In genomic region chr2:28355521-28356094, GRCh38 we compare ENCODE assay signal across 9 cellular contexts. TPM values are rescaled to one million over a fixed set of nuclear protein-coding genes. Genes with fewer than 3 reads are reported as not detected.
DNase-seq lines count a peak whose midpoint lies in the region; FAIRE-seq and TF ChIP-seq lines count a peak whose summit lies in the region.
"Had no signal": no experiment of that assay in that cellular context is flagged by ENCODE, and none has a peak within 500 bp of the region (broad histone marks: within the 10 kb centered on the region; RNA-seq: fewer than 3 reads in every experiment).

No MANE protein-coding gene starts in this region.

- no peaks in the 10 kb centered on the region for H3K27me3 ChIP-seq in Peyer's patch
- H3K27me3 ChIP-seq in esophagus squamous epithelium: no peaks in the 10 kb centered on the region
- H3K27me3 ChIP-seq: foreskin keratinocyte had no signal

- in situ Hi-C loops in ACHN (cut with HindIII; ENCODE audit: low pct_ligation_motif_present, low pct_unique_long_range_greater_than_20kb, low sequenced_read_pairs): no loop called here

- DNase-seq in ACHN (peak; percentile 8), Peyer's patch (no peak), esophagus squamous epithelium (lab: John Stamatoyannopoulos, UW) (no peak), nephron progenitor cell (peak; percentile 45), GM19240 (ENCODE audit: insufficient read length, low spot score) (no peak), D721Med (ENCODE audit: insufficient read length, low spot score) (no peak), NCI-H2029 treated with DMSO at 0.1 percent for 48 hours (lab: John Stamatoyannopoulos, UW) (no peak)
- no peak for DNase-seq in activated naive CD4-positive, alpha-beta T cell (lab: John Stamatoyannopoulos, UW)
- DNase-seq: foreskin keratinocyte had no signal

- H3K4me3 ChIP-seq in Peyer's patch: no peak overlapping the region
- H3K4me3 ChIP-seq in esophagus squamous epithelium: no peak overlapping the region

- intact Hi-C loops in esophagus squamous epithelium (cut with DNase I): no loop called here

- TF ChIP-seq CTCF in Peyer's patch (IDR thresholded peaks at IDR 0.05) (no peak), esophagus squamous epithelium (IDR thresholded peaks at IDR 0.05) (no peak), nephron progenitor cell (IDR thresholded peaks at IDR 0.05) (no peak), D721Med (IDR thresholded peaks at IDR 0.05; ENCODE audit: insufficient read depth, missing control alignments) (no peak)

- H3K27ac Mint-ChIP-seq in nephron progenitor cell: no peak overlapping the region

- no peak for FAIRE-seq in D721Med (lab: Jason Lieb, UNC)

- peaks cover 60% of the 10 kb centered on the region for H3K4me1 Mint-ChIP-seq in nephron progenitor cell

- H3K9me3 Mint-ChIP-seq in nephron progenitor cell: no peaks in the 10 kb centered on the region

- H3K27ac ChIP-seq in Peyer's patch (peak overlapping the region; percentile 49 to 82 (median 68)), esophagus squamous epithelium (peak overlapping the region; percentile 83 to 93 (median 90))
- H3K27ac ChIP-seq: foreskin keratinocyte had no signal

- H3K27me3 Mint-ChIP-seq in nephron progenitor cell (ENCODE audit: low read depth, poor library complexity): peaks cover 4% of the 10 kb centered on the region

- peaks cover 3 to 40% (median 23%) of the 10 kb centered on the region in 4 donors for H3K4me1 ChIP-seq in Peyer's patch
- H3K4me1 ChIP-seq in esophagus squamous epithelium: peaks cover 27 to 61% (median 35%) of the 10 kb centered on the region in 3 donors
- H3K4me1 ChIP-seq: foreskin keratinocyte had no signal

- WGBS in esophagus squamous epithelium, 2 donors: no CpG with 5 or more reads among the region's 6 CpGs

- H3K36me3 ChIP-seq in Peyer's patch (no peaks in the 10 kb centered on the region), esophagus squamous epithelium (no peaks in the 10 kb centered on the region)

- H3K36me3 Mint-ChIP-seq in nephron progenitor cell (ENCODE audit: low read depth): no peaks in the 10 kb centered on the region

- TF ChIP-seq POLR2A in Peyer's patch (IDR thresholded peaks at IDR 0.05) (no peak), esophagus squamous epithelium (IDR thresholded peaks at IDR 0.05) (no peak)

- no peaks in the 10 kb centered on the region for H3K9me3 ChIP-seq in Peyer's patch
- no peaks in the 10 kb centered on the region for H3K9me3 ChIP-seq in esophagus squamous epithelium

- H3K4me3 Mint-ChIP-seq in nephron progenitor cell: peak overlapping the region; percentile 8

RNA-seq across cellular contexts. Expression of gene FOSL2, which starts 37.0 kb away (rescaled TPM):
- total RNA-seq in Peyer's patch (100 to 1,000 TPM in 3 of 4 donors, 10 to 100 TPM in 1; 46.2 to 239 (median 207) TPM), esophagus squamous epithelium (100 to 1,000 TPM; 100 to 234 (median 144) TPM)

Comparison
In these comparisons a context has a peak if more than half of its experiments do, and no peak if none do; other contexts are left out.
1. DNase-seq: peak in ACHN (single experiment) and nephron progenitor cell (single experiment); none in Peyer's patch (0 of 3), esophagus squamous epithelium (single experiment), GM19240 (single experiment), D721Med (single experiment), activated naive CD4-positive, alpha-beta T cell (0 of 4) and NCI-H2029 treated with DMSO at 0.1 percent for 48 hours (single experiment).